In genomic region chr6:6224933-6225486, GRCh38 we compare ENCODE assay signal across 29 cellular contexts.
A peak's percentile ranks its signal among the peaks of the same experiment; 100 is the strongest.
DNase-seq lines count a peak whose midpoint lies in the region; ATAC-seq, FAIRE-seq and TF ChIP-seq lines count a peak whose summit lies in the region.
"Had no signal": no experiment of that assay in that cellular context is flagged by ENCODE, and none has a peak within 500 bp of the region (broad histone marks: within the 10 kb centered on the region; RNA-seq: fewer than 3 reads in every experiment).

No MANE protein-coding gene starts in this region.

- peak; percentile 82 for FAIRE-seq in K562 (lab: Jason Lieb, UNC)
- FAIRE-seq: bronchial epithelial cell, GM19239 had no signal

- TF ChIP-seq CTCF in GM12865 (IDR thresholded peaks at IDR 0.05; ENCODE audit: insufficient read depth, low read depth, low read length, missing control alignments), result no peak
- peak; percentile 62 for TF ChIP-seq CTCF in PC-3 (conservative IDR thresholded peaks at IDR 0.05; ENCODE audit: low read depth, low read length)
- peak; percentile 47 to 61 (median 56); a peak in 5 of 6 replicates for TF ChIP-seq CTCF in K562 (IDR thresholded peaks at IDR 0.05 in 2 of 3, conservative IDR thresholded peaks at IDR 0.05 in 1 of 3; ENCODE audit: insufficient read depth in 2 of 3, low read depth in 1 of 3, low read length in 3 of 3)

- no peak for ATAC-seq in PC-3
- ATAC-seq in K562, result peak; percentile 78
- ATAC-seq in HG03139 (IDR thresholded peaks at IDR 0.05; ENCODE audit: unreplicated experiment), result no peak
- ATAC-seq: activated T-helper 17 cell treated with anti-CD3 and anti-CD28 coated beads, Interleukin-2, amount 50 U/mL, for 72 hours; naive thymus-derived CD4-positive, alpha-beta T cell; sciatic nerve; stimulated activated effector memory CD8-positive, alpha-beta T cell treated with anti-CD3 and anti-CD28 coated beads, Interleukin-12 subunit alpha, Interleukin-12 subunit beta, amount 100 ng/mL, for 72 hours had no signal

- peaks cover 17% of the 10 kb centered on the region; the same call in 1 of the 2 replicates for H3K27me3 ChIP-seq in PC-3 (ENCODE audit: low read length)
- no peaks in the 10 kb centered on the region for H3K27me3 ChIP-seq in K562 (ENCODE audit: control insufficient read depth in 2 of 2, insufficient read depth in 2 of 2, low read length in 2 of 2)

- no peak overlapping the region for H2AFZ ChIP-seq in PC-3 (ENCODE audit: low read length)
- H2AFZ ChIP-seq in K562 (ENCODE audit: low read depth, low read length), result no peak overlapping the region

- H3K79me2 ChIP-seq in PC-3 (ENCODE audit: low read length) (no peaks in the 10 kb centered on the region), K562 (ENCODE audit: control insufficient read depth, insufficient read depth, low read length) (no peaks in the 10 kb centered on the region)

- H4K20me1 ChIP-seq in PC-3 (ENCODE audit: low read length) (no peaks in the 10 kb centered on the region), K562 (replicated peaks; ENCODE audit: control insufficient read depth, insufficient read depth, low read length) (no peaks in the 10 kb centered on the region)

- no peaks in the 10 kb centered on the region for H3K9me1 ChIP-seq in K562 (ENCODE audit: control insufficient read depth, insufficient read depth, low read length)

- H3K27ac ChIP-seq in PC-3 (ENCODE audit: low read length) (no peak overlapping the region), K562 (ENCODE audit: extremely low read depth, low read depth, low read length) (no peak overlapping the region)
- H3K27ac ChIP-seq: KMS-11 had no signal

- TF ChIP-seq RAD21 in Ishikawa (IDR thresholded peaks at IDR 0.05; ENCODE audit: low read depth), result peak; percentile 43; the same call in 1 of the 2 replicates
- TF ChIP-seq RAD21 in K562 (CRISPR knock-in tag; conservative IDR thresholded peaks at IDR 0.05 in 1 of 2, IDR thresholded peaks at IDR 0.05 in 1 of 2), result peak; percentile 33 to 52; a peak in 2 of 4 replicates

- H3K4me1 ChIP-seq in PC-3 (ENCODE audit: insufficient read depth, low read length) (no peaks in the 10 kb centered on the region), K562 (replicated peaks in 1 of 2; ENCODE audit: control insufficient read depth in 2 of 2, insufficient read depth in 2 of 2, low read length in 2 of 2) (no peaks in the 10 kb centered on the region)
- H3K4me1 ChIP-seq: HAP-1 had no signal

- no peak for TF ChIP-seq POLR2A in K562 (conservative IDR thresholded peaks at IDR 0.05)

- POLR2A ChIA-PET in PC-3 (lab: Charles Lee; ENCODE audit: unreplicated experiment), result no interaction called here
- POLR2A ChIA-PET in K562 (lab: Yijun Ruan, JAX), result no interaction called here

- WGBS in K562 (ENCODE audit: insufficient coverage, low coverage, missing lambda C conversion rate), result 2% methylated on average over 6 of the region's 6 CpGs

- no peaks in the 10 kb centered on the region for H3K9me2 ChIP-seq in PC-3 (replicated peaks; ENCODE audit: low read length)

- DNase-seq in GM12865 (ENCODE audit: low read depth), result peak; percentile 11
- peak; percentile 41 for DNase-seq in PC-3
- peak in 2 of 4 experiments; percentile 30 for DNase-seq in K562 (ENCODE audit: extremely low read depth in 1 of 4, low spot score in 3 of 4)
- DNase-seq in NCI-H345 treated with DMSO at 0.1 percent for 48 hours (lab: John Stamatoyannopoulos, UW; ENCODE audit: unreplicated experiment), result no peak
- DNase-seq in NCI-H774 (lab: John Stamatoyannopoulos, UW), result no peak
- DNase-seq: activated CD4-positive, alpha-beta T cell treated with anti-CD3 and anti-CD28 coated beads, Interleukin-2, amount 50 U/mL, for 48 hours; activated CD8-positive, alpha-beta memory T cell treated with anti-CD3 and anti-CD28 coated beads, Interleukin-2, amount 50 U/mL, for 48 hours; amygdala; CD4-positive, CD25-positive, alpha-beta regulatory T cell; effector CD4-positive, alpha-beta T cell; islet precursor cell; naive thymus-derived CD4-positive, alpha-beta T cell; NCI-H1436 treated with DMSO at 0.1 percent for 48 hours; NCI-H226; NCI-H82; SHP77 treated with DMSO at 0.1 percent for 48 hours; stimulated activated CD4-positive, alpha-beta T cell treated with anti-CD3 and anti-CD28 coated beads, Interleukin-12 subunit alpha, Interleukin-12 subunit beta, amount 100 ng/mL, for 4 hours; stimulated activated CD4-positive, alpha-beta T cell treated with anti-CD3 and anti-CD28 coated beads, Interleukin-4, amount 100 ng/mL, for 24 hours; substantia nigra; T-helper 1 cell had no signal

- H3K9me3 ChIP-seq in PC-3 (ENCODE audit: low read length) (no peaks in the 10 kb centered on the region), K562 (replicated peaks; ENCODE audit: control insufficient read depth, insufficient read depth, low read depth, low read length) (no peaks in the 10 kb centered on the region)
- H3K9me3 ChIP-seq: HAP-1 had no signal

- no peak overlapping the region for H3K4me2 ChIP-seq in PC-3 (ENCODE audit: low read length)
- no peak overlapping the region for H3K4me2 ChIP-seq in K562 (ENCODE audit: insufficient read depth, low read length)
- H3K4me2 ChIP-seq: KMS-11 had no signal

- TF ChIP-seq EP300 in Ishikawa (IDR thresholded peaks at IDR 0.05; ENCODE audit: borderline replicate concordance), result no peak
- TF ChIP-seq EP300 in K562 (IDR thresholded peaks at IDR 0.05; ENCODE audit: low read length), result no peak

- in situ Hi-C loops in K562 (cut with MboI), result no loop called here

- H3K9ac ChIP-seq in PC-3 (ENCODE audit: low read length) (no peak overlapping the region), K562 (ENCODE audit: insufficient read depth in 1 of 2, low read depth in 2 of 2, low read length in 2 of 2) (no peak overlapping the region)
- H3K9ac ChIP-seq: KMS-11 had no signal

- H3K4me3 ChIP-seq in GM12865 (ENCODE audit: low read depth, low read length) (no peak overlapping the region), PC-3 (ENCODE audit: low read length) (no peak overlapping the region), K562 (no peak overlapping the region)
- H3K4me3 ChIP-seq: HAP-1 had no signal

- intact Hi-C loops in PC-3 (cut with micrococcal nuclease), result no loop called here
- intact Hi-C loops in K562 (cut with micrococcal nuclease), result loop anchor here (10.0 kb wide), 3 partner anchors 270 to 750 kb away; no protein-coding TSS in a partner anchor

- BruUV-seq in PC-3 (replicated peaks; lab: Mats Ljungman, UMichigan) (no TSS peak), K562 (replicated peaks; lab: Mats Ljungman, UMichigan) (no TSS peak)

- CTCF ChIA-PET in PC-3 (lab: Charles Lee) (no interaction called here), K562 (lab: Yijun Ruan, JAX; ENCODE audit: low intra/inter-chr PET ratio) (interaction anchor here (1.6 kb wide), 1 partner anchor 168 kb away, joined by 4 read pairs; no protein-coding TSS in a partner anchor)

- H3K36me3 ChIP-seq in PC-3 (ENCODE audit: low read depth, low read length) (no peaks in the 10 kb centered on the region), K562 (ENCODE audit: control insufficient read depth, insufficient read depth, low read length) (no peaks in the 10 kb centered on the region)
- H3K36me3 ChIP-seq: HAP-1 had no signal

- no peaks in the 10 kb centered on the region for H3F3A ChIP-seq in PC-3 (ENCODE audit: low read length, unreplicated experiment)

TF ChIP-seq in Ishikawa, 13 proteins besides CTCF, POLR2A, EP300 and RAD21 (continues in another document):
- TF ChIP-seq NFIC (IDR thresholded peaks at IDR 0.05), result no peak
- no peak for TF ChIP-seq CREB1 (IDR thresholded peaks at IDR 0.05; ENCODE audit: low read depth)
- TF ChIP-seq ZBTB7A (IDR thresholded peaks at IDR 0.05; ENCODE audit: low read depth), result no peak

TF ChIP-seq in K562, 482 proteins besides CTCF, POLR2A, EP300 and RAD21 (continues in another document):
- TF ChIP-seq BRD4 (IDR thresholded peaks at IDR 0.05), result no peak
- no peak for TF ChIP-seq HDGF (IDR thresholded peaks at IDR 0.05)
- TF ChIP-seq RBBP5 (IDR thresholded peaks at IDR 0.05; ENCODE audit: borderline replicate concordance, insufficient read depth, low read length, poor library complexity, severe bottlenecking), result no peak
- TF ChIP-seq ZNF512 (tag; IDR thresholded peaks at IDR 0.05), result no peak
- no peak for TF ChIP-seq KDM4B (IDR thresholded peaks at IDR 0.05; ENCODE audit: borderline replicate concordance in 2 of 2, low read depth in 1 of 2)
- no peak for TF ChIP-seq POLR2B (IDR thresholded peaks at IDR 0.05; ENCODE audit: low read depth, partially characterized antibody)
- TF ChIP-seq SIX5 (IDR thresholded peaks at IDR 0.05; ENCODE audit: borderline replicate concordance in 1 of 2, insufficient read depth in 1 of 2, low read depth in 1 of 2, low read length in 2 of 2), result no peak
- TF ChIP-seq MECOM (CRISPR knock-in tag; IDR thresholded peaks at IDR 0.05), result no peak
- TF ChIP-seq ZBTB26 (CRISPR knock-in tag; IDR thresholded peaks at IDR 0.05), result no peak

Comparison
In these comparisons a context has a peak if more than half of its experiments do, and no peak if none do; other contexts are left out.
1. DNase-seq: peak in GM12865 (single experiment) and PC-3 (single experiment); none in NCI-H345 treated with DMSO at 0.1 percent for 48 hours (single experiment) and NCI-H774 (single experiment).